In the genomic region with DNA sequence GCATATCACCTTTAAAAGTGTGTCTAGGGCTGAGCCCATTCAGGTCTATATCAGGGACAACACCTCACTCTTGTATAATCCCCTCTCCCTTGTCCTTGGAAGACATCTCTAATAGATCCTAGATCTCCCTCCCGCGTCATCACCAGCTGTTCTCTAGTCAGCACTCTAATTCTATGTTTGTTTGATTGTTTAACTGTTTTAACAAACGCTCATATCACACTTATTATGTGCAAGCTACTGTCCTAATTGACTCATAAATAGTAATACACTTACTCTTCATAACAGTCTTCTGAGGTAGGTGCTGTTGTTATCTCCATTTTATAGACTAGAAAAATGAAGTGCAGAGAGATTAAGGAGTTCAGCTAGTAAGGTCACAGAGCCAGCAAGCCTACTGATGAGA, we compare ENCODE assay signal across 11 cellular contexts. TPM values are rescaled to one million over a fixed set of nuclear protein-coding genes. Genes with fewer than 3 reads are reported as not detected.
DNase-seq lines count a peak whose midpoint lies in the region; ATAC-seq lines count a peak whose summit lies in the region.
"Had no signal": no experiment of that assay in that cellular context is flagged by ENCODE, and none has a peak within 500 bp of the region (broad histone marks: within the 10 kb centered on the region; RNA-seq: fewer than 3 reads in every experiment).

No MANE protein-coding gene starts in this region.

- H3K27me3 ChIP-seq in CD4-positive, alpha-beta memory T cell (ENCODE audit: insufficient read depth, low read length), result no peaks in the 10 kb centered on the region

- peaks cover 36% of the 10 kb centered on the region for H3K4me1 ChIP-seq in CD4-positive, alpha-beta memory T cell (ENCODE audit: insufficient read depth, low read length)

- H3K36me3 ChIP-seq in CD4-positive, alpha-beta memory T cell (ENCODE audit: insufficient read depth, low read length), result no peaks in the 10 kb centered on the region

- intact Hi-C loops in CD4-positive, alpha-beta memory T cell (cut with micrococcal nuclease), result loop anchor here (1.0 to 2.0 kb wide), 7 partner anchors 78 to 683 kb away; a partner anchor contains a TSS

- H3K36me3 Mint-ChIP-seq in CD4-positive, alpha-beta memory T cell, result peaks cover 8 to 11% of the 10 kb centered on the region in 2 donors
- peaks cover 7% of the 10 kb centered on the region for H3K36me3 Mint-ChIP-seq in activated naive CD8-positive, alpha-beta T cell treated with anti-CD3 and anti-CD28 coated beads, Interleukin-2, amount 10 ng/mL, durations not matched to agents 7 days and 5 days

- peaks cover 0 to 2% (median 0%) of the 10 kb centered on the region in 8 donors for H3K9me3 Mint-ChIP-seq in CD4-positive, alpha-beta memory T cell
- H3K9me3 Mint-ChIP-seq in activated naive CD8-positive, alpha-beta T cell treated with anti-CD3 and anti-CD28 coated beads, Interleukin-2, amount 10 ng/mL, durations not matched to agents 7 days and 5 days, result no peaks in the 10 kb centered on the region
- H3K9me3 Mint-ChIP-seq: CD14-positive monocyte; dendritic cell treated with granulocyte-macrophage colony-stimulating factor and Interleukin-4, amounts not matched to agents 40 ng/mL and 50 ng/mL, for 4 days had no signal

- H3K4me3 Mint-ChIP-seq in CD4-positive, alpha-beta memory T cell, result peak overlapping the region in 4 of 8 donors; percentile 63 to 75 (median 70)
- H3K4me3 Mint-ChIP-seq in activated naive CD8-positive, alpha-beta T cell treated with anti-CD3 and anti-CD28 coated beads, Interleukin-2, amount 10 ng/mL, durations not matched to agents 7 days and 5 days, result peak overlapping the region; percentile 66
- H3K4me3 Mint-ChIP-seq: CD14-positive monocyte; dendritic cell treated with granulocyte-macrophage colony-stimulating factor and Interleukin-4, amounts not matched to agents 40 ng/mL and 50 ng/mL, for 4 days had no signal

- POLR2A ChIA-PET in CD4-positive, alpha-beta memory T cell (lab: Charles Lee; ENCODE audit: partially characterized antibody), result interaction anchor here (0.9 to 13.8 kb wide), 15 partner anchors 9 to 301 kb away, joined by 3 to 375 read pairs (median 9); a partner anchor contains a TSS
- POLR2A ChIA-PET in activated naive CD8-positive, alpha-beta T cell treated with anti-CD3 and anti-CD28 coated beads, Interleukin-2, amount 10 ng/mL, durations not matched to agents 7 days and 5 days (lab: Charles Lee), result interaction anchor here (0.9 to 2.0 kb wide), 13 partner anchors 22 to 138 kb away, joined by 3 to 16 read pairs (median 4); a partner anchor contains a TSS

- H3K27me3 Mint-ChIP-seq in CD4-positive, alpha-beta memory T cell, result no peaks in the 10 kb centered on the region
- no peaks in the 10 kb centered on the region for H3K27me3 Mint-ChIP-seq in activated naive CD8-positive, alpha-beta T cell treated with anti-CD3 and anti-CD28 coated beads, Interleukin-2, amount 10 ng/mL, durations not matched to agents 7 days and 5 days
- H3K27me3 Mint-ChIP-seq: dendritic cell treated with granulocyte-macrophage colony-stimulating factor and Interleukin-4, amounts not matched to agents 40 ng/mL and 50 ng/mL, for 4 days had no signal

- CTCF ChIA-PET in CD4-positive, alpha-beta memory T cell (lab: Charles Lee; ENCODE audit: partially characterized antibody), result interaction anchor here (0.7 to 16.8 kb wide), 50 partner anchors 9 to 684 kb away, joined by 3 to 392 read pairs (median 7); a partner anchor contains a TSS

- H3K9me3 ChIP-seq in CD4-positive, alpha-beta memory T cell (ENCODE audit: control insufficient read depth in 1 of 2, low read length in 2 of 2), result no peaks in the 10 kb centered on the region

- H3K27ac ChIP-seq in CD4-positive, alpha-beta memory T cell (ENCODE audit: low read depth, low read length), result no peak overlapping the region

- H3K27ac Mint-ChIP-seq in CD4-positive, alpha-beta memory T cell, result peak overlapping the region in 6 of 7 donors; percentile 27 to 91 (median 84)
- peak overlapping the region; percentile 10 for H3K27ac Mint-ChIP-seq in activated naive CD8-positive, alpha-beta T cell treated with anti-CD3 and anti-CD28 coated beads, Interleukin-2, amount 10 ng/mL, durations not matched to agents 7 days and 5 days
- H3K27ac Mint-ChIP-seq: dendritic cell treated with granulocyte-macrophage colony-stimulating factor and Interleukin-4, amounts not matched to agents 40 ng/mL and 50 ng/mL, for 4 days had no signal

- ATAC-seq in GM19351 (IDR thresholded peaks at IDR 0.05; ENCODE audit: unreplicated experiment) (peak; percentile 29), HG03025 (IDR thresholded peaks at IDR 0.05; ENCODE audit: low FRiP score, unreplicated experiment) (peak; percentile 30)
- no peak for ATAC-seq in activated naive CD8-positive, alpha-beta T cell treated with anti-CD3 and anti-CD28 coated beads, Interleukin-2, amount 10 ng/mL, durations not matched to agents 7 days and 5 days (ENCODE audit: low read depth)

- H3K4me3 ChIP-seq in CD4-positive, alpha-beta memory T cell (ENCODE audit: low read length in 2 of 2), result peak overlapping the region in 1 of 2 donors; percentile 13

- no peak for DNase-seq in CD4-positive, alpha-beta memory T cell
- DNase-seq in activated naive CD8-positive, alpha-beta T cell treated with anti-CD3 and anti-CD28 coated beads, Interleukin-2, amount 10 ng/mL, durations not matched to agents 7 days and 5 days, result no peak
- DNase-seq in COR-L47 (lab: John Stamatoyannopoulos, UW) (no peak), NOMO-1 treated with DMSO at 0.1 percent for 48 hours (lab: John Stamatoyannopoulos, UW; ENCODE audit: unreplicated experiment) (no peak), C1 segment of cervical spinal cord (lab: John Stamatoyannopoulos, UW) (no peak), NCI-H748 treated with DMSO at 0.1 percent for 48 hours (lab: John Stamatoyannopoulos, UW) (no peak)

- peaks cover 28 to 42% (median 34%) of the 10 kb centered on the region in 4 donors for H3K4me1 Mint-ChIP-seq in CD4-positive, alpha-beta memory T cell
- H3K4me1 Mint-ChIP-seq in activated naive CD8-positive, alpha-beta T cell treated with anti-CD3 and anti-CD28 coated beads, Interleukin-2, amount 10 ng/mL, durations not matched to agents 7 days and 5 days, result peaks cover 29% of the 10 kb centered on the region

RNA-seq across cellular contexts. Expression of a gene that starts 1.6 kb away (rescaled TPM):
- total RNA-seq in CD4-positive, alpha-beta memory T cell, result 1 to 10 TPM; 2.2 to 3.5 TPM
- polyA plus RNA-seq in CD4-positive, alpha-beta memory T cell, result under 1 TPM; 0.13 to 0.26 TPM
- total RNA-seq in activated naive CD8-positive, alpha-beta T cell treated with anti-CD3 and anti-CD28 coated beads, Interleukin-2, amount 10 ng/mL, durations not matched to agents 7 days and 5 days, result 1 to 10 TPM; 3.1 to 3.6 TPM
- total RNA-seq: LHCN-M2 had no signal
